In genomic region chr12:2457215-2458112, GRCh38 we compare ENCODE assay signal across 30 cellular contexts.
DNase-seq lines count a peak whose midpoint lies in the region; ATAC-seq and TF ChIP-seq lines count a peak whose summit lies in the region.
"Had no signal": no experiment of that assay in that cellular context is flagged by ENCODE, and none has a peak within 500 bp of the region (broad histone marks: within the 10 kb centered on the region; RNA-seq: fewer than 3 reads in every experiment).

No MANE protein-coding gene starts in this region.

- no peaks in the 10 kb centered on the region for H3K9me3 Mint-ChIP-seq in activated CD4-positive, alpha-beta T cell treated with anti-CD3 and anti-CD28 coated beads for 36 hours (ENCODE audit: low read depth)
- H3K9me3 Mint-ChIP-seq: activated B cell treated with CpG ODN at 0.5 μM for 24 hours; activated naive CD8-positive, alpha-beta T cell treated with anti-CD3 and anti-CD28 coated beads, Interleukin-2, amount 10 ng/mL, durations not matched to agents 7 days and 5 days; activated T-cell treated with anti-CD3 and anti-CD28 coated beads, Interleukin-2, amount 50 U/mL, for 24 hours; central memory CD8-positive, alpha-beta T cell had no signal

- H3K27ac ChIP-seq in heart left ventricle, result peak overlapping the region; percentile 54 to 87 (median 78)
- H3K27ac ChIP-seq in caudate nucleus (ENCODE audit: low read depth, low read length), result peak overlapping the region; percentile 26
- H3K27ac ChIP-seq in layer of hippocampus (ENCODE audit: low read depth, low read length), result peak overlapping the region; percentile 27
- no peak overlapping the region for H3K27ac ChIP-seq in testis
- H3K27ac ChIP-seq: ascending aorta, pancreas, SJSA1, thoracic aorta had no signal

- CTCF ChIA-PET in activated CD4-positive, alpha-beta T cell treated with anti-CD3 and anti-CD28 coated beads for 36 hours (lab: Charles Lee), result no interaction called here

- no peaks in the 10 kb centered on the region for H3K4me1 Mint-ChIP-seq in activated CD4-positive, alpha-beta T cell treated with anti-CD3 and anti-CD28 coated beads for 36 hours
- H3K4me1 Mint-ChIP-seq: activated B cell treated with CpG ODN at 0.5 μM for 24 hours; CD4-positive, CD25-positive, alpha-beta regulatory T cell; central memory CD8-positive, alpha-beta T cell had no signal

- peak in 3 of 4 donors; percentile 3 to 29 (median 14) for ATAC-seq in heart left ventricle
- ATAC-seq in GM21526 (IDR thresholded peaks at IDR 0.05; ENCODE audit: low FRiP score, unreplicated experiment), result no peak
- ATAC-seq in activated CD4-positive, alpha-beta T cell treated with anti-CD3 and anti-CD28 coated beads for 36 hours, result no peak
- ATAC-seq: pancreas had no signal

- peaks cover 4 to 46% (median 22%) of the 10 kb centered on the region in 12 donors for H3K4me1 ChIP-seq in heart left ventricle
- H3K4me1 ChIP-seq in testis, result no peaks in the 10 kb centered on the region
- H3K4me1 ChIP-seq: pancreas, SJSA1 had no signal

- H3K9me3 ChIP-seq in heart left ventricle (no peaks in the 10 kb centered on the region), testis (no peaks in the 10 kb centered on the region)
- H3K9me3 ChIP-seq: ascending aorta, MG63, pancreas, SJSA1, thoracic aorta had no signal

- no peaks in the 10 kb centered on the region for H3K36me3 Mint-ChIP-seq in activated CD4-positive, alpha-beta T cell treated with anti-CD3 and anti-CD28 coated beads for 36 hours (ENCODE audit: low read depth)
- H3K36me3 Mint-ChIP-seq: activated naive CD8-positive, alpha-beta T cell treated with anti-CD3 and anti-CD28 coated beads, Interleukin-2, amount 10 ng/mL, durations not matched to agents 7 days and 5 days; CD4-positive, CD25-positive, alpha-beta regulatory T cell had no signal

- peak in 2 of 12 donors; percentile 10 to 20 for TF ChIP-seq CTCF in heart left ventricle (IDR thresholded peaks at IDR 0.05)
- TF ChIP-seq CTCF in testis (IDR thresholded peaks at IDR 0.05), result no peak

- H3K27ac Mint-ChIP-seq in activated CD4-positive, alpha-beta T cell treated with anti-CD3 and anti-CD28 coated beads for 36 hours, result no peak overlapping the region
- H3K27ac Mint-ChIP-seq: activated B cell treated with CpG ODN at 0.5 μM for 24 hours; activated naive CD8-positive, alpha-beta T cell treated with anti-CD3 and anti-CD28 coated beads, Interleukin-2, amount 10 ng/mL, durations not matched to agents 7 days and 5 days; activated T-cell treated with anti-CD3 and anti-CD28 coated beads, Interleukin-2, amount 50 U/mL, for 24 hours; CD4-positive, CD25-positive, alpha-beta regulatory T cell had no signal

- DNase-seq in heart left ventricle, result no peak
- DNase-seq in cardiac septum (ENCODE audit: low spot score), result no peak
- DNase-seq in caudate nucleus (lab: John Stamatoyannopoulos, UW), result no peak
- no peak for DNase-seq in testis
- no peak for DNase-seq in activated CD4-positive, alpha-beta T cell treated with anti-CD3 and anti-CD28 coated beads for 36 hours
- DNase-seq in NCI-H2171 (lab: John Stamatoyannopoulos, UW), result no peak
- DNase-seq: activated B cell treated with CpG ODN at 0.5 μM for 24 hours; activated gamma-delta T cell; activated naive CD8-positive, alpha-beta T cell treated with anti-CD3 and anti-CD28 coated beads, Interleukin-2, amount 10 ng/mL, durations not matched to agents 7 days and 5 days; activated T-cell treated with anti-CD3 and anti-CD28 coated beads, Interleukin-2, amount 50 U/mL, for 24 hours; CD4-positive, CD25-positive, alpha-beta regulatory T cell; DND-41; dorsolateral prefrontal cortex; foreskin melanocyte; KG1; left cardiac atrium; MG63; NCI-H1105 treated with DMSO at 0.1 percent for 48 hours; NCI-H1930; NCI-H526 treated with DMSO at 0.1 percent for 48 hours; pancreas; stimulated activated CD4-positive, alpha-beta T cell treated with anti-CD3 and anti-CD28 coated beads, Interleukin-1b, Interleukin-23, amount 100 ng/mL, for 48 hours; stimulated activated naive CD4-positive, alpha-beta T cell treated with Interleukin-2 at 50 U/mL for 16 hours had no signal

- H3K27me3 ChIP-seq in heart left ventricle (no peaks in the 10 kb centered on the region), layer of hippocampus (ENCODE audit: control insufficient read depth, insufficient read depth, low read length) (no peaks in the 10 kb centered on the region), testis (no peaks in the 10 kb centered on the region)
- H3K27me3 ChIP-seq: ascending aorta, dorsolateral prefrontal cortex, MG63, pancreas, SJSA1 had no signal

- POLR2A ChIA-PET in activated CD4-positive, alpha-beta T cell treated with anti-CD3 and anti-CD28 coated beads for 36 hours (lab: Charles Lee), result no interaction called here

- no peak overlapping the region for H3K4me3 Mint-ChIP-seq in activated CD4-positive, alpha-beta T cell treated with anti-CD3 and anti-CD28 coated beads for 36 hours
- H3K4me3 Mint-ChIP-seq: activated B cell treated with CpG ODN at 0.5 μM for 24 hours; activated naive CD8-positive, alpha-beta T cell treated with anti-CD3 and anti-CD28 coated beads, Interleukin-2, amount 10 ng/mL, durations not matched to agents 7 days and 5 days; activated T-cell treated with anti-CD3 and anti-CD28 coated beads, Interleukin-2, amount 50 U/mL, for 24 hours; CD4-positive, CD25-positive, alpha-beta regulatory T cell; central memory CD8-positive, alpha-beta T cell had no signal

- intact Hi-C loops in heart left ventricle (cut with DNase I) (loop anchor here in 3 of 10 donors (5.0 kb wide), 2 partner anchors 35 to 125 kb away; no protein-coding TSS in a partner anchor), cardiac septum (cut with DNase I) (loop anchor here (1.0 kb wide), 1 partner anchor 35 kb away; no protein-coding TSS in a partner anchor), testis (cut with DNase I; ENCODE audit: low total_unique reads) (no loop called here)
- intact Hi-C loops in activated CD4-positive, alpha-beta T cell treated with anti-CD3 and anti-CD28 coated beads for 36 hours (cut with DNase I, micrococcal nuclease), result no loop called here

- TF ChIP-seq POLR2A in heart left ventricle (IDR thresholded peaks at IDR 0.05) (no peak), testis (IDR thresholded peaks at IDR 0.05) (no peak)

- WGBS in heart left ventricle, 4 donors, result 78 to 83% (median 82%) methylated on average over 21 to 24 of the region's 24 CpGs
- WGBS in testis, 2 donors, result 72 to 77% methylated on average over 17 to 24 of the region's 24 CpGs

- H3K4me3 ChIP-seq in heart left ventricle, result no peak overlapping the region
- no peak overlapping the region for H3K4me3 ChIP-seq in testis
- H3K4me3 ChIP-seq: ascending aorta, MG63, pancreas, SJSA1, smooth muscle cell, thoracic aorta had no signal

- no peaks in the 10 kb centered on the region for H3K27me3 Mint-ChIP-seq in activated CD4-positive, alpha-beta T cell treated with anti-CD3 and anti-CD28 coated beads for 36 hours
- H3K27me3 Mint-ChIP-seq: activated B cell treated with CpG ODN at 0.5 μM for 24 hours; activated T-cell treated with anti-CD3 and anti-CD28 coated beads, Interleukin-2, amount 50 U/mL, for 24 hours; CD4-positive, CD25-positive, alpha-beta regulatory T cell; central memory CD8-positive, alpha-beta T cell had no signal

- peaks cover 0 to 77% (median 7%) of the 10 kb centered on the region in 9 donors for H3K36me3 ChIP-seq in heart left ventricle
- H3K36me3 ChIP-seq in testis (ENCODE audit: low read depth, missing control alignments), result no peaks in the 10 kb centered on the region
- H3K36me3 ChIP-seq: MG63, pancreas had no signal

Comparison
In these comparisons a context has a peak if more than half of its experiments do, and no peak if none do; other contexts are left out.
1. ATAC-seq: peak in heart left ventricle (3 of 4); none in GM21526 (single experiment) and activated CD4-positive, alpha-beta T cell treated with anti-CD3 and anti-CD28 coated beads for 36 hours (single experiment).
2. H3K27ac ChIP-seq: peak in heart left ventricle (12 of 12), caudate nucleus (single experiment) and layer of hippocampus (single experiment); none in testis (0 of 2).